ENCODE assay signal across 8 cellular contexts in the genomic region with DNA sequence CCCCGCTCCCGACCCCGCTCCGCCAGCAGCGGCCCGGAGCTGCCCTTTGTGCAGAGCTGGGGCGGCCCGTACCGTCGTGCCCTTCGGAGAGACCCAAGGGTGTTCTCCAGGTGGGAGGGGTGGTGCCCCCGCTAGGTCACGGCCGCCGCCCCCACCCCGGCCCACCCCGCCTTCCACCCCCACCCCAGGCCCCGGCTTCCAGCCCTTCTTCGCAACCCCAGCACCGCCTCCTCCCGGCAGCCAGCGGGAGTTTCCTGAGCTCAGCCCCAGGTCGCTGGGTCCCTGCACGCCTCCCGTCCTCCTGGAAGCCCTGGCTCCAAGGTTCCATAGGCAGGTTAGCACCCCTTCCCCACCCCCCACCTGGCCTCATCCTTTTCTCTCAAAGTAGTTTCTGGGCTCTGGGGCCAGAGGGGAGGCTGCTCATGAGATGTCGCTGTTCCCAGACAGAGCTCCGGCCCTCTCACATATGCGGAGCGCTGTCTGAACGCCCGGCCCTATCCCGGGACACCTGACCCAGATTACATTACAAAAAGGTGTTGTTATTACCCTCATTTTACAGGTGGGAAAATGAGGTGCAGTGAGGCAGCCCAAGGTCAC. TPM values are rescaled to one million over a fixed set of nuclear protein-coding genes. Genes with fewer than 3 reads are reported as not detected.
A peak's percentile ranks its signal among the peaks of the same experiment; 100 is the strongest.
DNase-seq lines count a peak whose midpoint lies in the region; ATAC-seq and TF ChIP-seq lines count a peak whose summit lies in the region.

No MANE protein-coding gene starts in this region.

- H3K27ac ChIP-seq in SK-N-SH (ENCODE audit: low read depth in 2 of 2, low read length in 1 of 2) (no peak overlapping the region; a peak in 1 of 4 replicates), osteoblast (ENCODE audit: low read depth, low read length) (no peak overlapping the region)

- ATAC-seq in GM21381 (IDR thresholded peaks at IDR 0.05; ENCODE audit: unreplicated experiment), result no peak
- no peak for ATAC-seq in HG03097 (IDR thresholded peaks at IDR 0.05; ENCODE audit: low FRiP score, unreplicated experiment)

- TF ChIP-seq CTCF in GM06990 (IDR thresholded peaks at IDR 0.05; ENCODE audit: insufficient read depth, low read length, poor library complexity, severe bottlenecking), result peak; percentile 49
- TF ChIP-seq CTCF in SK-N-SH (IDR thresholded peaks at IDR 0.05), result peak; percentile 37
- TF ChIP-seq CTCF in osteoblast (IDR thresholded peaks at IDR 0.05; ENCODE audit: extremely low read depth, low read depth, low read length), result no peak

- H3K4me1 ChIP-seq in SK-N-SH (ENCODE audit: control insufficient read depth in 1 of 2, insufficient read depth in 2 of 2, low read depth in 1 of 2, low read length in 1 of 2), result peaks cover 0 to 19% of the 10 kb centered on the region in 2 experiments; a peak in 1 of 4 replicates
- H3K4me1 ChIP-seq in osteoblast (ENCODE audit: insufficient read depth, low read length), result no peaks in the 10 kb centered on the region

- CTCF ChIA-PET in SK-N-SH (lab: Yijun Ruan, JAX), result interaction anchor here (0.7 to 3.3 kb wide), 22 partner anchors 8 to 143 kb away, joined by 3 to 21 read pairs (median 4); no protein-coding TSS in a partner anchor

- DNase-seq in AG08396 (ENCODE audit: low spot score), result peak; percentile 88
- no peak for DNase-seq in GM06990 (ENCODE audit: extremely low read depth, insufficient read length)
- DNase-seq in SK-N-SH, result peak; percentile 95
- DNase-seq in erythroblast (lab: John Stamatoyannopoulos, UW), result peak; percentile 38 to 47
- DNase-seq in osteoblast (ENCODE audit: insufficient read length, low spot score, missing footprints), result peak; percentile 99
- DNase-seq in NCI-H226, result no peak

- H3K9me3 ChIP-seq in SK-N-SH (no peaks in the 10 kb centered on the region), osteoblast (ENCODE audit: low read depth, low read length) (no peaks in the 10 kb centered on the region)

- H3K9ac ChIP-seq in SK-N-SH, result no peak overlapping the region

- H2AFZ ChIP-seq in SK-N-SH (ENCODE audit: low read depth), result no peak overlapping the region
- no peak overlapping the region for H2AFZ ChIP-seq in osteoblast (ENCODE audit: low read length)

- H3K4me3 ChIP-seq in GM06990 (replicated peaks; ENCODE audit: low read depth, low read length), result no peak overlapping the region; the same call in 1 of the 2 replicates
- peak overlapping the region in 1 of 2 experiments; percentile 52; a peak in 2 of 4 replicates for H3K4me3 ChIP-seq in SK-N-SH (ENCODE audit: low read depth in 2 of 2, low read length in 1 of 2)
- no peak overlapping the region for H3K4me3 ChIP-seq in osteoblast (ENCODE audit: insufficient read depth, low read length)

- no peaks in the 10 kb centered on the region for H3F3A ChIP-seq in SK-N-SH (replicated peaks; ENCODE audit: insufficient read depth)

- no peaks in the 10 kb centered on the region for H3K9me2 ChIP-seq in SK-N-SH

- H4K20me1 ChIP-seq in SK-N-SH (ENCODE audit: insufficient read depth) (no peaks in the 10 kb centered on the region), osteoblast (ENCODE audit: insufficient read depth, low read length) (no peaks in the 10 kb centered on the region)

- H3K4me2 ChIP-seq in SK-N-SH (no peak overlapping the region), osteoblast (ENCODE audit: insufficient read depth, low read length) (no peak overlapping the region)

- no peak for TF ChIP-seq EP300 in SK-N-SH (IDR thresholded peaks at IDR 0.05; ENCODE audit: borderline replicate concordance in 1 of 2, low read depth in 1 of 2, low read length in 1 of 2)

- 94% methylated on average over 7 of the region's 32 CpGs for WGBS in SK-N-SH (ENCODE audit: low lambda C conversion rate)

- H3K27me3 ChIP-seq in GM06990 (replicated peaks; ENCODE audit: control insufficient read depth, insufficient read depth, low read length) (no peaks in the 10 kb centered on the region; the same call in 1 of the 2 replicates), SK-N-SH (ENCODE audit: insufficient read depth) (no peaks in the 10 kb centered on the region), osteoblast (ENCODE audit: insufficient read depth, low read length) (peaks cover 25% of the 10 kb centered on the region)

- POLR2A ChIA-PET in SK-N-SH (lab: Yijun Ruan, JAX), result no interaction called here

- no peak for TF ChIP-seq POLR2A in erythroblast (IDR thresholded peaks at IDR 0.05; ENCODE audit: low read length)

- H3K79me2 ChIP-seq in SK-N-SH (ENCODE audit: insufficient read depth) (no peaks in the 10 kb centered on the region), osteoblast (ENCODE audit: insufficient read depth, low read length) (no peaks in the 10 kb centered on the region)

- TF ChIP-seq RAD21 in SK-N-SH (IDR thresholded peaks at IDR 0.05; ENCODE audit: low read length), result peak; percentile 27; the same call in 1 of the 2 replicates

- H3K36me3 ChIP-seq in GM06990 (ENCODE audit: control insufficient read depth, insufficient read depth, low read length) (no peaks in the 10 kb centered on the region), SK-N-SH (replicated peaks in 1 of 2; ENCODE audit: control insufficient read depth in 1 of 2, insufficient read depth in 2 of 2, low read length in 1 of 2) (no peaks in the 10 kb centered on the region), osteoblast (ENCODE audit: insufficient read depth, low read length) (no peaks in the 10 kb centered on the region)

TF ChIP-seq in SK-N-SH, 30 proteins besides CTCF, POLR2A, EP300 and RAD21 (continues in another document):
- no peak for TF ChIP-seq FOSL2 (IDR thresholded peaks at IDR 0.05; ENCODE audit: borderline replicate concordance, low read depth)
- TF ChIP-seq RXRA (IDR thresholded peaks at IDR 0.05; ENCODE audit: borderline replicate concordance, low read depth), result no peak
- TF ChIP-seq, protein P1, sequence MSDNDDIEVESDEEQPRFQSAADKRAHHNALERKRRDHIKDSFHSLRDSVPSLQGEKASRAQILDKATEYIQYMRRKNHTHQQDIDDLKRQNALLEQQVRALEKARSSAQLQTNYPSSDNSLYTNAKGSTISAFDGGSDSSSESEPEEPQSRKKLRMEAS (IDR thresholded peaks at IDR 0.05; ENCODE audit: low read depth), result no peak
- TF ChIP-seq, protein P2, sequence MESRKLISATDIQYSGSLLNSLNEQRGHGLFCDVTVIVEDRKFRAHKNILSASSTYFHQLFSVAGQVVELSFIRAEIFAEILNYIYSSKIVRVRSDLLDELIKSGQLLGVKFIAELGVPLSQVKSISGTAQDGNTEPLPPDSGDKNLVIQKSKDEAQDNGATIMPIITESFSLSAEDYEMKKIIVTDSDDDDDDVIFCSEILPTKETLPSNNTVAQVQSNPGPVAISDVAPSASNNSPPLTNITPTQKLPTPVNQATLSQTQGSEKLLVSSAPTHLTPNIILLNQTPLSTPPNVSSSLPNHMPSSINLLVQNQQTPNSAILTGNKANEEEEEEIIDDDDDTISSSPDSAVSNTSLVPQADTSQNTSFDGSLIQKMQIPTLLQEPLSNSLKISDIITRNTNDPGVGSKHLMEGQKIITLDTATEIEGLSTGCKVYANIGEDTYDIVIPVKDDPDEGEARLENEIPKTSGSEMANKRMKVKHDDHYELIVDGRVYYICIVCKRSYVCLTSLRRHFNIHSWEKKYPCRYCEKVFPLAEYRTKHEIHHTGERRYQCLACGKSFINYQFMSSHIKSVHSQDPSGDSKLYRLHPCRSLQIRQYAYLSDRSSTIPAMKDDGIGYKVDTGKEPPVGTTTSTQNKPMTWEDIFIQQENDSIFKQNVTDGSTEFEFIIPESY (IDR thresholded peaks at IDR 0.05; ENCODE audit: borderline replicate concordance, low read depth), result no peak
- TF ChIP-seq RFX5 (IDR thresholded peaks at IDR 0.05; ENCODE audit: low read length), result no peak
- TF ChIP-seq SIN3A (IDR thresholded peaks at IDR 0.05; ENCODE audit: borderline replicate concordance, low read depth, low read length), result no peak
- no peak for TF ChIP-seq TAF1 (IDR thresholded peaks at IDR 0.05; ENCODE audit: borderline replicate concordance, low read depth, low read length)
- TF ChIP-seq, protein P3, sequence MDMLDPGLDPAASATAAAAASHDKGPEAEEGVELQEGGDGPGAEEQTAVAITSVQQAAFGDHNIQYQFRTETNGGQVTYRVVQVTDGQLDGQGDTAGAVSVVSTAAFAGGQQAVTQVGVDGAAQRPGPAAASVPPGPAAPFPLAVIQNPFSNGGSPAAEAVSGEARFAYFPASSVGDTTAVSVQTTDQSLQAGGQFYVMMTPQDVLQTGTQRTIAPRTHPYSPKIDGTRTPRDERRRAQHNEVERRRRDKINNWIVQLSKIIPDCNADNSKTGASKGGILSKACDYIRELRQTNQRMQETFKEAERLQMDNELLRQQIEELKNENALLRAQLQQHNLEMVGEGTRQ (IDR thresholded peaks at IDR 0.05; ENCODE audit: borderline replicate concordance, low read depth, low read length), result no peak
- TF ChIP-seq, protein P4, sequence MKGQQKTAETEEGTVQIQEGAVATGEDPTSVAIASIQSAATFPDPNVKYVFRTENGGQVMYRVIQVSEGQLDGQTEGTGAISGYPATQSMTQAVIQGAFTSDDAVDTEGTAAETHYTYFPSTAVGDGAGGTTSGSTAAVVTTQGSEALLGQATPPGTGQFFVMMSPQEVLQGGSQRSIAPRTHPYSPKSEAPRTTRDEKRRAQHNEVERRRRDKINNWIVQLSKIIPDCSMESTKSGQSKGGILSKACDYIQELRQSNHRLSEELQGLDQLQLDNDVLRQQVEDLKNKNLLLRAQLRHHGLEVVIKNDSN (IDR thresholded peaks at IDR 0.05; ENCODE audit: borderline replicate concordance, low read depth), result no peak
- no peak for TF ChIP-seq NRF1 (IDR thresholded peaks at IDR 0.05; ENCODE audit: low read depth, low read length)
- no peak for TF ChIP-seq YY1 (IDR thresholded peaks at IDR 0.05; ENCODE audit: low read depth)
- no peak for TF ChIP-seq ELF1 (IDR thresholded peaks at IDR 0.05)
- TF ChIP-seq GATA2 (CRISPR knock-in tag; IDR thresholded peaks at IDR 0.05), result no peak
- no peak for TF ChIP-seq NFIC (IDR thresholded peaks at IDR 0.05; ENCODE audit: borderline replicate concordance)
- no peak for TF ChIP-seq MXI1 (IDR thresholded peaks at IDR 0.05; ENCODE audit: low read depth, low read length)

RNA-seq across cellular contexts. Expression of a gene that starts 25.2 kb away (rescaled TPM):
- polyA plus RNA-seq in SK-N-SH (2012; rRNA removed), result 0.62 and 1.1 TPM in 2 replicates
- 0.37 and 0.69 TPM in 2 replicates for polyA plus RNA-seq in SK-N-SH (2012; cell fraction: cytosol; rRNA removed)
- 2.3 and 2.7 TPM in 2 replicates for polyA plus RNA-seq in SK-N-SH (2012; cell fraction: nucleus; rRNA removed)
- total RNA-seq in osteoblast, result 0.29 and 0.36 TPM in 2 replicates

RNA-seq across cellular contexts. Expression of a gene that starts 46.5 kb away (rescaled TPM):
- polyA plus RNA-seq in SK-N-SH (2012; rRNA removed), result 29.2 and 49.5 TPM in 2 replicates
- polyA plus RNA-seq in SK-N-SH (2012; cell fraction: cytosol; rRNA removed), result 24.5 and 30.6 TPM in 2 replicates
- 89.9 and 151 TPM in 2 replicates for polyA plus RNA-seq in SK-N-SH (2012; cell fraction: nucleus; rRNA removed)
- total RNA-seq in osteoblast, result 3.2 and 4.0 TPM in 2 replicates

RNA-seq across cellular contexts. Expression of a gene that starts 46.7 kb away (rescaled TPM):
- polyA plus RNA-seq in SK-N-SH (2012; rRNA removed), result 36.5 and 43.9 TPM in 2 replicates
- polyA plus RNA-seq in SK-N-SH (2012; cell fraction: cytosol; rRNA removed), result 16.4 and 29.5 TPM in 2 replicates
- 68.2 and 69.8 TPM in 2 replicates for polyA plus RNA-seq in SK-N-SH (2012; cell fraction: nucleus; rRNA removed)
- 37.1 and 38.0 TPM in 2 replicates for total RNA-seq in osteoblast

RNA-seq across cellular contexts. Expression of a gene that starts 55.7 kb away (rescaled TPM):
- 51.5 and 64.3 TPM in 2 replicates for polyA plus RNA-seq in SK-N-SH (2012; rRNA removed)
- polyA plus RNA-seq in SK-N-SH (2012; cell fraction: cytosol; rRNA removed), result 69.5 and 78.4 TPM in 2 replicates
- polyA plus RNA-seq in SK-N-SH (2012; cell fraction: nucleus; rRNA removed), result 30.8 and 40.1 TPM in 2 replicates
- 51.9 and 55.7 TPM in 2 replicates for total RNA-seq in osteoblast

Comparison
In these comparisons a context has a peak if more than half of its experiments do, and no peak if none do; other contexts are left out.
1. DNase-seq: peak in AG08396 (single experiment), SK-N-SH (single experiment), erythroblast (2 of 2) and osteoblast (single experiment); none in GM06990 (single experiment) and NCI-H226 (single experiment).